Comparison of ENCODE assay signal across 12 cellular contexts in the genomic region with DNA sequence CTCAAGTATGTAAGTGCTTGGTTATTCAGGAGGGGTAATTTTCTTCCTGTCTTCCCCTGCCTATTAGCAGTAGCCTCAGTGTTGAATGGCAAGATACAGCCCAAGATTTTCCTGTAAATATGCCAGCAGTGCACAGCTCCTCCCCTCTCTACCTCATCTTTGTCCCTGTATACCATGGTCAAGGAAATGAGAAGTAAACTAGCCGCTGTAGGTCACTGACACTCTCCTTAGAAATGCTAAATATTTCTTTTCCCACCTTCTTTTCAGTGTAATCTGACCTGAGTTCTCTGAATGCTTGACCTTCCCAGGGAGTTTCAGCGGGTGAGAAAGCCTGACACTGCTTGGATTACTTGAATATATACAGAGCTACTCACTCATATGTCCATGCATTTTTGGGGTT.
DNase-seq lines count a peak whose midpoint lies in the region; ATAC-seq, FAIRE-seq and TF ChIP-seq lines count a peak whose summit lies in the region.
"Had no signal": no experiment of that assay in that cellular context is flagged by ENCODE, and none has a peak within 500 bp of the region (broad histone marks: within the 10 kb centered on the region; RNA-seq: fewer than 3 reads in every experiment).

No MANE protein-coding gene starts in this region.

- intact Hi-C loops in GM12878 (cut with micrococcal nuclease; ENCODE audit: unreplicated experiment), result no loop called here

- H2AFZ ChIP-seq in GM12878 (ENCODE audit: control insufficient read depth, low read depth, low read length) (no peak overlapping the region), mesenchymal stem cell (ENCODE audit: low read depth, low read length) (no peak overlapping the region)
- H2AFZ ChIP-seq: parathyroid adenoma had no signal

- H3K23ac ChIP-seq in mesenchymal stem cell (ENCODE audit: low read length in 2 of 2), result no peak overlapping the region

- no peak overlapping the region for H2BK15ac ChIP-seq in mesenchymal stem cell (ENCODE audit: low read depth, poor library complexity, severe bottlenecking)

- no peak for ATAC-seq in GM12878

- H3K79me1 ChIP-seq in mesenchymal stem cell (replicated peaks; ENCODE audit: low read length, poor library complexity, severe bottlenecking), result peaks cover 4% of the 10 kb centered on the region

- peak overlapping the region; percentile 83 for H2AK5ac ChIP-seq in mesenchymal stem cell (ENCODE audit: low read length, severe bottlenecking)

- TF ChIP-seq CTCF in AG09319 (IDR thresholded peaks at IDR 0.05; ENCODE audit: low read depth, low read length), result no peak
- no peak for TF ChIP-seq CTCF in GM12878 (IDR thresholded peaks at IDR 0.05 in 2 of 3, conservative IDR thresholded peaks at IDR 0.05 in 1 of 3; ENCODE audit: control insufficient read depth in 2 of 3, extremely low read depth in 1 of 3, insufficient read depth in 1 of 3, low read depth in 3 of 3, low read length in 3 of 3)

- H3K27ac ChIP-seq in GM12878 (ENCODE audit: control insufficient read depth, insufficient read depth), result no peak overlapping the region
- H3K27ac ChIP-seq in mesenchymal stem cell (ENCODE audit: low read length, poor library complexity, severe bottlenecking), result peak overlapping the region; percentile 89
- H3K27ac ChIP-seq: parathyroid adenoma had no signal

- no peak for TF ChIP-seq EP300 in GM12878 (IDR thresholded peaks at IDR 0.05; ENCODE audit: borderline replicate concordance in 1 of 2, control insufficient read depth in 1 of 2, low read depth in 2 of 2, low read length in 2 of 2)

- H2BK5ac ChIP-seq in mesenchymal stem cell (ENCODE audit: low read depth, low read length, poor library complexity, severe bottlenecking), result no peak overlapping the region

- no peaks in the 10 kb centered on the region for H3K36me3 ChIP-seq in GM12878 (ENCODE audit: control insufficient read depth in 2 of 2, insufficient read depth in 2 of 2, low read length in 1 of 2)
- H3K36me3 ChIP-seq in mesenchymal stem cell (ENCODE audit: control insufficient read depth in 1 of 2, insufficient read depth in 2 of 2, low read depth in 1 of 2, low read length in 2 of 2), result peaks cover 0 to 3% of the 10 kb centered on the region in 2 experiments

- no peak for TF ChIP-seq RAD21 in GM12878 (IDR thresholded peaks at IDR 0.05; ENCODE audit: insufficient read depth, low read depth, low read length)

- no peak overlapping the region for H2BK120ac ChIP-seq in mesenchymal stem cell (ENCODE audit: low read depth, low read length)

- peak overlapping the region; percentile 10 to 67 for H3K4ac ChIP-seq in mesenchymal stem cell (ENCODE audit: low read depth in 1 of 2, low read length in 2 of 2)

- H3K4me1 ChIP-seq in GM12878 (ENCODE audit: control insufficient read depth, insufficient read depth, low read length) (peaks cover 17% of the 10 kb centered on the region), mesenchymal stem cell (ENCODE audit: control insufficient read depth, insufficient read depth, low read depth, low read length) (peaks cover 16% of the 10 kb centered on the region)

- H2BK12ac ChIP-seq in mesenchymal stem cell (ENCODE audit: low read length in 2 of 2), result peak overlapping the region in 1 of 2 experiments; percentile 63

- RAD21 ChIA-PET in GM12878 (lab: Charles Lee; ENCODE audit: unreplicated experiment), result no interaction called here

- whole genome bisulfite sequencing in GM12878 (ENCODE audit: insufficient coverage, insufficient replicate concordance, low lambda C conversion rate, missing lambda C conversion rate), result 100% methylated on average over 2 of the region's 2 CpGs
- 0% methylated on average over 1 of the region's 2 CpGs for WGBS in mesenchymal stem cell

- no peak for TF ChIP-seq POLR2A in GM12878 (IDR thresholded peaks at IDR 0.05; ENCODE audit: low read depth, low read length)

- CTCF ChIA-PET in GM12878 (lab: Yijun Ruan, JAX), result interaction anchor here (0.8 to 1.4 kb wide), 3 partner anchors 11 to 68 kb away, joined by 3 to 5 read pairs (median 3); no protein-coding TSS in a partner anchor

- H3K27me3 ChIP-seq in GM12878 (replicated peaks in 1 of 2; ENCODE audit: control insufficient read depth in 2 of 2, insufficient read depth in 2 of 2, low read length in 1 of 2) (no peaks in the 10 kb centered on the region), mesenchymal stem cell (ENCODE audit: control insufficient read depth in 1 of 2, insufficient read depth in 1 of 2, low read length in 2 of 2) (no peaks in the 10 kb centered on the region)

- POLR2A ChIA-PET in GM12878 (lab: Charles Lee), result no interaction called here

- H3K4me3 ChIP-seq in GM12878, result no peak overlapping the region
- H3K4me3 ChIP-seq in mesenchymal stem cell (ENCODE audit: insufficient read depth in 1 of 2, low read depth in 1 of 2, low read length in 2 of 2), result no peak overlapping the region

- H3K9ac ChIP-seq in GM12878 (ENCODE audit: control insufficient read depth, insufficient read depth, low read length) (no peak overlapping the region), mesenchymal stem cell (ENCODE audit: low read length) (no peak overlapping the region)
- H3K9ac ChIP-seq: parathyroid adenoma had no signal

- DNase-seq in AG09319 (ENCODE audit: extremely low read depth, low read depth) (peak; percentile 50), HS-5 (ENCODE audit: low read depth) (peak; percentile 95), GM12878 (ENCODE audit: low read depth, low spot score) (no peak), mesenchymal stem cell (peak; percentile 92), UCSD-AML1 (lab: John Stamatoyannopoulos, UW; ENCODE audit: unreplicated experiment) (no peak), NCI-H2029 treated with DMSO at 0.1 percent for 48 hours (lab: John Stamatoyannopoulos, UW) (no peak), frontal cortex (ENCODE audit: low spot score in 2 of 2) (no peak)
- DNase-seq in stimulated activated CD4-positive, alpha-beta T cell treated with anti-CD3 and anti-CD28 coated beads, Interleukin-4, amount 100 ng/mL, for 1 hour, result no peak
- DNase-seq: activated CD4-positive, alpha-beta T cell treated with anti-CD3 and anti-CD28 coated beads, Interleukin-2, amount 50 U/mL, for 48 hours; head of caudate nucleus; NCI-H1105 treated with DMSO at 0.1 percent for 48 hours had no signal

- no peak overlapping the region for H3K14ac ChIP-seq in mesenchymal stem cell (ENCODE audit: low read length in 2 of 2)

- H3K9me3 ChIP-seq in GM12878 (replicated peaks; ENCODE audit: control insufficient read depth, insufficient read depth, low read length) (no peaks in the 10 kb centered on the region), mesenchymal stem cell (ENCODE audit: control insufficient read depth, low read length) (no peaks in the 10 kb centered on the region)

- H3K79me2 ChIP-seq in GM12878 (ENCODE audit: control insufficient read depth, insufficient read depth, low read length), result peaks cover 2% of the 10 kb centered on the region; the same call in 1 of the 2 replicates
- H3K79me2 ChIP-seq: parathyroid adenoma had no signal

- no peaks in the 10 kb centered on the region for H4K20me1 ChIP-seq in GM12878 (ENCODE audit: control insufficient read depth, insufficient read depth)

- H4K91ac ChIP-seq in mesenchymal stem cell (ENCODE audit: low read length), result no peak overlapping the region

- SMC1A ChIA-PET in GM12878 (lab: Charles Lee; ENCODE audit: uncharacterized antibody, unreplicated experiment), result interaction anchor here (0.7 to 1.9 kb wide), 4 partner anchors 9 to 69 kb away, joined by 3 to 7 read pairs (median 3); no protein-coding TSS in a partner anchor

- H4K8ac ChIP-seq in mesenchymal stem cell (ENCODE audit: low read length), result no peak overlapping the region

- H3K4me2 ChIP-seq in GM12878 (ENCODE audit: control insufficient read depth, insufficient read depth) (no peak overlapping the region), mesenchymal stem cell (ENCODE audit: low read length, poor library complexity, severe bottlenecking) (no peak overlapping the region)

- FAIRE-seq in GM12878 (lab: Jason Lieb, UNC) (peak; percentile 18), frontal cortex (lab: Jason Lieb, UNC) (no peak)

- in situ Hi-C loops in GM12878 (cut with MboI), result no loop called here

- peak overlapping the region in 1 of 2 experiments; percentile 70 for H3K18ac ChIP-seq in mesenchymal stem cell (ENCODE audit: low read depth in 1 of 2, low read length in 2 of 2)

- BruUV-seq in GM12878 (replicated peaks; lab: Mats Ljungman, UMichigan), result no TSS peak

TF ChIP-seq in GM12878, 131 proteins besides CTCF, POLR2A, EP300 and RAD21 (continues in another document):
- TF ChIP-seq CBX3 (IDR thresholded peaks at IDR 0.05; ENCODE audit: borderline replicate concordance, low read depth) (no peak), SREBF2 (IDR thresholded peaks at IDR 0.05; ENCODE audit: low read length) (no peak), CBFB (IDR thresholded peaks at IDR 0.05; ENCODE audit: low read depth) (no peak), ESRRA (IDR thresholded peaks at IDR 0.05; ENCODE audit: low read length) (no peak)
- TF ChIP-seq, protein P1, sequence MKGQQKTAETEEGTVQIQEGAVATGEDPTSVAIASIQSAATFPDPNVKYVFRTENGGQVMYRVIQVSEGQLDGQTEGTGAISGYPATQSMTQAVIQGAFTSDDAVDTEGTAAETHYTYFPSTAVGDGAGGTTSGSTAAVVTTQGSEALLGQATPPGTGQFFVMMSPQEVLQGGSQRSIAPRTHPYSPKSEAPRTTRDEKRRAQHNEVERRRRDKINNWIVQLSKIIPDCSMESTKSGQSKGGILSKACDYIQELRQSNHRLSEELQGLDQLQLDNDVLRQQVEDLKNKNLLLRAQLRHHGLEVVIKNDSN (IDR thresholded peaks at IDR 0.05; ENCODE audit: borderline replicate concordance, extremely low read length, insufficient read depth, low read depth, low read length), result no peak

Comparison
In these comparisons a context has a peak if more than half of its experiments do, and no peak if none do; other contexts are left out.
1. DNase-seq: peak in AG09319 (single experiment), HS-5 (single experiment) and mesenchymal stem cell (single experiment); none in GM12878 (single experiment), stimulated activated CD4-positive, alpha-beta T cell treated with anti-CD3 and anti-CD28 coated beads, Interleukin-4, amount 100 ng/mL, for 1 hour (single experiment), UCSD-AML1 (single experiment), NCI-H2029 treated with DMSO at 0.1 percent for 48 hours (single experiment) and frontal cortex (0 of 2).